ENCODE assay signal across 8 cellular contexts in the genomic region with DNA sequence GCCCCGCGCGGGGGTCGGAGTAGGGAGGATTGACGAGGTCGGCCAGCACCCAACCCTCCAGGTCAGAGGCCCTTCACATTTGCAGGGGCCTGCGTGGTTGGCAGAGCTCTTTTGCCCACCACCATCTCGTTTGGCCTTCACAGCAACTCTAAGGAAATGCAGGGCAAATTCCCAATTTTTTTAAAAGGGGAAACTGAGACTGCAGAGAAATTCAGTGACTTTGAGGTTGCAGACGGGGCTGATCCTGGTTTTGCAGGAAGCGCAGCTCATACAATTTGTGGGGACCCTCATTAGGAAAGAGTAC. TPM values are rescaled to one million over a fixed set of nuclear protein-coding genes. Genes with fewer than 3 reads are reported as not detected.
DNase-seq lines count a peak whose midpoint lies in the region; ATAC-seq and TF ChIP-seq lines count a peak whose summit lies in the region.

No MANE protein-coding gene starts in this region.

- no peak for TF ChIP-seq POLR2A in gastrocnemius medialis (IDR thresholded peaks at IDR 0.05)

- H3K27me3 Mint-ChIP-seq in T-helper 17 cell = no peaks in the 10 kb centered on the region

- H3K36me3 ChIP-seq in gastrocnemius medialis = no peaks in the 10 kb centered on the region

- TF ChIP-seq CTCF in GM12865 (IDR thresholded peaks at IDR 0.05; ENCODE audit: insufficient read depth, low read depth, low read length, missing control alignments) (no peak), fibroblast of villous mesenchyme (IDR thresholded peaks at IDR 0.05; ENCODE audit: insufficient read depth, low read depth, low read length) (no peak), gastrocnemius medialis (IDR thresholded peaks at IDR 0.05 in 4 of 5, conservative IDR thresholded peaks at IDR 0.05 in 1 of 5) (no peak)

- peak overlapping the region; percentile 64 for H3K4me3 ChIP-seq in GM12865 (ENCODE audit: low read depth, low read length)
- peak overlapping the region; percentile 99 for H3K4me3 ChIP-seq in fibroblast of villous mesenchyme (ENCODE audit: low read depth, low read length)
- peak overlapping the region; percentile 89 to 100 (median 94) for H3K4me3 ChIP-seq in gastrocnemius medialis

- DNase-seq in GM12865 (ENCODE audit: low read depth) = no peak
- no peak for DNase-seq in T-helper 17 cell
- DNase-seq in fibroblast of villous mesenchyme (ENCODE audit: low read depth) = no peak
- no peak for DNase-seq in gastrocnemius medialis
- no peak for DNase-seq in stimulated activated CD4-positive, alpha-beta T cell treated with anti-CD3 and anti-CD28 coated beads, Interleukin-12 subunit alpha, Interleukin-12 subunit beta, amount 100 ng/mL, for 4 hours
- DNase-seq in AG08396 (ENCODE audit: low spot score) = no peak

- peaks cover 2% of the 10 kb centered on the region for H3K36me3 Mint-ChIP-seq in T-helper 17 cell (ENCODE audit: low read depth)

- H3K4me1 ChIP-seq in gastrocnemius medialis = peaks cover 23 to 37% of the 10 kb centered on the region in 2 donors

- H3K9me3 ChIP-seq in T-helper 17 cell (ENCODE audit: control insufficient read depth, low read length, poor library complexity, severe bottlenecking) (no peaks in the 10 kb centered on the region), gastrocnemius medialis (no peaks in the 10 kb centered on the region)

- intact Hi-C loops in gastrocnemius medialis (cut with DNase I; ENCODE audit: low total_unique reads) = loop anchor here (2.0 to 5.0 kb wide), 2 partner anchors 65 to 124 kb away; a partner anchor contains a TSS

- peak overlapping the region; percentile 89 to 97 (median 92) for H3K27ac ChIP-seq in gastrocnemius medialis

- ATAC-seq in T-helper 17 cell = no peak
- ATAC-seq in gastrocnemius medialis = no peak
- no peak for ATAC-seq in HG02763 (IDR thresholded peaks at IDR 0.05; ENCODE audit: unreplicated experiment)
- ATAC-seq in GM19023 (IDR thresholded peaks at IDR 0.05; ENCODE audit: unreplicated experiment) = no peak

- no peaks in the 10 kb centered on the region for H3K27me3 ChIP-seq in gastrocnemius medialis

- H3K4me1 Mint-ChIP-seq in T-helper 17 cell = peaks cover 21% of the 10 kb centered on the region

- in situ Hi-C loops in gastrocnemius medialis (cut with MboI; ENCODE audit: low sequenced_read_pairs in 4 of 4) = loop anchor here in 1 of 4 donors (10.0 kb wide), 1 partner anchor 122 kb away; a partner anchor contains a TSS

- H3K27ac Mint-ChIP-seq in T-helper 17 cell = peak overlapping the region; percentile 82

- H3K4me3 Mint-ChIP-seq in T-helper 17 cell = peak overlapping the region; percentile 94

RNA-seq across cellular contexts. Expression of a gene that starts 0.4 kb away (rescaled TPM):
- total RNA-seq in T-helper 17 cell (10 to 100 TPM; 22.0 to 27.0 TPM), fibroblast of villous mesenchyme (62.2 and 95.4 TPM in 2 replicates), gastrocnemius medialis (10 to 100 TPM; 31.1 to 43.9 (median 36.6) TPM)

RNA-seq across cellular contexts. Expression of a gene that starts 36.5 kb away (rescaled TPM):
- total RNA-seq in T-helper 17 cell (not detected), fibroblast of villous mesenchyme (0.43 TPM in 1 of 2 replicates, not detected in the other), gastrocnemius medialis (not detected)
